33 cellular contexts compared by ENCODE assay signal in the genomic region with DNA sequence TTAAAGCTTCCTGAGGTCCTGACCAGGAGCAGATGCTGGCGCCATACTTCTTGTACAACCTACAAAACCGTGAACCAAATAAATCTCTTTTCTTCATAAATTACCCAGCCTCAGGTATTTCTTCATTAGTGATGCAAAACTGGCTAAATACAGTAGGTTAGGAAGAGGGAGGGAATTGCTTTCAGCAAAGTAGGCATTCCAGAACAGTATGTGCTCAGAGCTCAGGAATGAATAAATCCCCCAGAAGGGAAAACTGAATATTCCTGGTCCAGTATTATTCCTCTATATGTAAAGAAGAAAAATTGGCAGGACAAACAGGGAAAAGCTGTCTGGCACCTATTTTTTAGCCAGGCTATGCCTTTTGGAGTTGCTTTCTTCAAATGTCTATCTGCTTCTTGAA.
"Had no signal": no experiment of that assay in that cellular context is flagged by ENCODE, and none has a peak within 500 bp of the region (broad histone marks: within the 10 kb centered on the region; RNA-seq: fewer than 3 reads in every experiment).

No MANE protein-coding gene starts in this region.

- H3K4me1 Mint-ChIP-seq: activated CD4-positive, alpha-beta T cell treated with anti-CD3 and anti-CD28 coated beads for 36 hours; activated CD4-positive, alpha-beta T cell treated with anti-CD3 and anti-CD28 coated beads, Interleukin-2, amount 10 ng/mL, durations not matched to agents 24 days and 14 days; activated CD8-positive, alpha-beta memory T cell treated with anti-CD3 and anti-CD28 coated beads, Interleukin-2, amount 10 ng/mL, durations not matched to agents 7 days and 5 days; activated naive CD4-positive, alpha-beta T cell treated with anti-CD3 and anti-CD28 coated beads, Interleukin-2, amount 50 U/mL, for 24 hours; activated naive CD8-positive, alpha-beta T cell treated with anti-CD3 and anti-CD28 coated beads for 36 hours; activated naive CD8-positive, alpha-beta T cell treated with anti-CD3 and anti-CD28 coated beads, Interleukin-2, amount 50 U/mL, for 24 hours; brain had no signal

- H3K4me1 ChIP-seq: adrenal gland, breast epithelium had no signal

- H3K27ac ChIP-seq: adrenal gland, breast epithelium, cardiac muscle cell, coronary artery, dorsolateral prefrontal cortex had no signal

- ATAC-seq: activated CD4-positive, alpha-beta T cell treated with anti-CD3 and anti-CD28 coated beads for 36 hours; activated CD8-positive, alpha-beta memory T cell treated with anti-CD3 and anti-CD28 coated beads, Interleukin-2, amount 10 ng/mL, durations not matched to agents 7 days and 5 days; activated CD8-positive, alpha-beta T cell treated with anti-CD3 and anti-CD28 coated beads, Interleukin-2, amount 10 ng/mL, durations not matched to agents 7 days and 5 days; activated naive CD8-positive, alpha-beta T cell treated with anti-CD3 and anti-CD28 coated beads, Interleukin-2, amount 50 U/mL, for 24 hours; esophagus mucosa had no signal

- H3K4me3 Mint-ChIP-seq: activated CD4-positive, alpha-beta memory T cell treated with anti-CD3 and anti-CD28 coated beads for 36 hours; activated CD4-positive, alpha-beta T cell treated with anti-CD3 and anti-CD28 coated beads for 36 hours; activated CD4-positive, alpha-beta T cell treated with anti-CD3 and anti-CD28 coated beads, Interleukin-2, amount 10 ng/mL, durations not matched to agents 24 days and 14 days; activated CD8-positive, alpha-beta memory T cell treated with anti-CD3 and anti-CD28 coated beads, Interleukin-2, amount 10 ng/mL, durations not matched to agents 7 days and 5 days; activated CD8-positive, alpha-beta T cell treated with anti-CD3 and anti-CD28 coated beads, Interleukin-2, amount 10 ng/mL, durations not matched to agents 7 days and 5 days; activated naive CD4-positive, alpha-beta T cell treated with anti-CD3 and anti-CD28 coated beads for 36 hours; activated naive CD4-positive, alpha-beta T cell treated with anti-CD3 and anti-CD28 coated beads, Interleukin-2, amount 50 U/mL, for 24 hours; activated naive CD8-positive, alpha-beta T cell treated with anti-CD3 and anti-CD28 coated beads for 36 hours; activated naive CD8-positive, alpha-beta T cell treated with anti-CD3 and anti-CD28 coated beads, Interleukin-2, amount 50 U/mL, for 24 hours; activated T-helper 1 cell treated with anti-CD3 and anti-CD28 coated beads, Interleukin-12 subunit alpha, Interleukin-12 subunit beta, Interleukin-2, Interleukin-4 antibody, amounts not matched to agents 30 ng/mL and 10 ng/mL and 1 ng/mL, durations not matched to agents 14 hours and 24 hours and 36 hours; brain; dendritic cell treated with granulocyte-macrophage colony-stimulating factor and Interleukin-4, amounts not matched to agents 40 ng/mL and 50 ng/mL, for 4 days; endodermal cell had no signal

- DNase-seq: activated CD4-positive, alpha-beta memory T cell treated with anti-CD3 and anti-CD28 coated beads for 36 hours; activated CD4-positive, alpha-beta T cell treated with anti-CD3 and anti-CD28 coated beads for 36 hours; activated CD4-positive, alpha-beta T cell treated with anti-CD3 and anti-CD28 coated beads, Interleukin-2, amount 10 ng/mL, durations not matched to agents 24 days and 14 days; activated CD4-positive, CD25-positive, alpha-beta regulatory T cell; activated CD4-positive, CD25-positive, alpha-beta regulatory T cell treated with anti-CD3 and anti-CD28 coated beads, Interleukin-2, amount 50 U/mL, for 72 hours; activated CD8-positive, alpha-beta memory T cell treated with anti-CD3 and anti-CD28 coated beads, Interleukin-2, amount 10 ng/mL, durations not matched to agents 7 days and 5 days; activated CD8-positive, alpha-beta memory T cell treated with anti-CD3 and anti-CD28 coated beads, Interleukin-2, amount 50 U/mL, for 4 hours; activated CD8-positive, alpha-beta T cell treated with anti-CD3 and anti-CD28 coated beads, Interleukin-2, amount 10 ng/mL, durations not matched to agents 7 days and 5 days; activated effector memory CD4-positive, alpha-beta T cell treated with anti-CD3 and anti-CD28 coated beads, Interleukin-2, amount 50 U/mL, for 16 hours; activated naive CD4-positive, alpha-beta T cell treated with anti-CD3 and anti-CD28 coated beads for 36 hours; activated naive CD8-positive, alpha-beta T cell treated with anti-CD3 and anti-CD28 coated beads for 36 hours; activated naive CD8-positive, alpha-beta T cell treated with anti-CD3 and anti-CD28 coated beads, Interleukin-2, amount 50 U/mL, for 24 hours; activated T-cell treated with anti-CD3 and anti-CD28 coated beads, Interleukin-2, amount 50 U/mL, for 1 hour; activated T-cell treated with anti-CD3 and anti-CD28 coated beads, Interleukin-2, amount 50 U/mL, for 48 hours; adrenal gland; amygdala; central memory CD4-positive, alpha-beta T cell; cerebellar nuclear complex; dorsolateral prefrontal cortex; effector memory CD4-positive, alpha-beta T cell; endodermal cell; head of caudate nucleus; T-helper 2 cell had no signal

- H3K27me3 Mint-ChIP-seq: activated CD4-positive, alpha-beta memory T cell treated with anti-CD3 and anti-CD28 coated beads for 36 hours; activated CD4-positive, alpha-beta T cell treated with anti-CD3 and anti-CD28 coated beads for 36 hours; activated CD4-positive, alpha-beta T cell treated with anti-CD3 and anti-CD28 coated beads, Interleukin-2, amount 10 ng/mL, durations not matched to agents 24 days and 14 days; activated CD8-positive, alpha-beta memory T cell treated with anti-CD3 and anti-CD28 coated beads, Interleukin-2, amount 10 ng/mL, durations not matched to agents 7 days and 5 days; activated naive CD4-positive, alpha-beta T cell treated with anti-CD3 and anti-CD28 coated beads, Interleukin-2, amount 50 U/mL, for 24 hours; activated naive CD8-positive, alpha-beta T cell treated with anti-CD3 and anti-CD28 coated beads, Interleukin-2, amount 50 U/mL, for 24 hours; brain; dendritic cell treated with granulocyte-macrophage colony-stimulating factor and Interleukin-4, amounts not matched to agents 40 ng/mL and 50 ng/mL, for 4 days had no signal

- H3K4me3 ChIP-seq: adrenal gland, breast epithelium, cardiac muscle cell, coronary artery, dorsolateral prefrontal cortex had no signal

- H3K9me3 ChIP-seq: adrenal gland had no signal

- H3K36me3 Mint-ChIP-seq: activated CD4-positive, alpha-beta memory T cell treated with anti-CD3 and anti-CD28 coated beads for 36 hours; activated CD8-positive, alpha-beta memory T cell treated with anti-CD3 and anti-CD28 coated beads, Interleukin-2, amount 10 ng/mL, durations not matched to agents 7 days and 5 days; activated naive CD4-positive, alpha-beta T cell treated with anti-CD3 and anti-CD28 coated beads, Interleukin-2, amount 50 U/mL, for 24 hours; activated naive CD8-positive, alpha-beta T cell treated with anti-CD3 and anti-CD28 coated beads for 36 hours; brain had no signal

- H3K27me3 ChIP-seq: adrenal gland, breast epithelium had no signal

- H3K27ac Mint-ChIP-seq: activated CD4-positive, alpha-beta memory T cell treated with anti-CD3 and anti-CD28 coated beads for 36 hours; activated CD4-positive, alpha-beta T cell treated with anti-CD3 and anti-CD28 coated beads for 36 hours; activated CD4-positive, alpha-beta T cell treated with anti-CD3 and anti-CD28 coated beads, Interleukin-2, amount 10 ng/mL, durations not matched to agents 24 days and 14 days; activated CD8-positive, alpha-beta memory T cell treated with anti-CD3 and anti-CD28 coated beads, Interleukin-2, amount 10 ng/mL, durations not matched to agents 7 days and 5 days; activated CD8-positive, alpha-beta T cell treated with anti-CD3 and anti-CD28 coated beads, Interleukin-2, amount 10 ng/mL, durations not matched to agents 7 days and 5 days; activated naive CD4-positive, alpha-beta T cell treated with anti-CD3 and anti-CD28 coated beads for 36 hours; activated naive CD4-positive, alpha-beta T cell treated with anti-CD3 and anti-CD28 coated beads, Interleukin-2, amount 50 U/mL, for 24 hours; activated naive CD8-positive, alpha-beta T cell treated with anti-CD3 and anti-CD28 coated beads for 36 hours; activated naive CD8-positive, alpha-beta T cell treated with anti-CD3 and anti-CD28 coated beads, Interleukin-2, amount 50 U/mL, for 24 hours; activated T-helper 1 cell treated with anti-CD3 and anti-CD28 coated beads, Interleukin-12 subunit alpha, Interleukin-12 subunit beta, Interleukin-2, Interleukin-4 antibody, amounts not matched to agents 30 ng/mL and 10 ng/mL and 1 ng/mL, durations not matched to agents 14 hours and 24 hours and 36 hours; activated T-helper 2 cell treated with anti-CD3 and anti-CD28 coated beads, Interferon-gamma antibody, Interleukin-2, Interleukin-4, amounts not matched to agents 10 μg/mL and 5 μg/mL and 100 μg/mL, durations not matched to agents 14 hours and 24 hours and 36 hours; brain; dendritic cell treated with granulocyte-macrophage colony-stimulating factor and Interleukin-4, amounts not matched to agents 40 ng/mL and 50 ng/mL, for 4 days; endodermal cell had no signal

- H3K36me3 ChIP-seq: adrenal gland, breast epithelium, cardiac muscle cell had no signal

- H3K9me3 Mint-ChIP-seq: activated CD4-positive, alpha-beta memory T cell treated with anti-CD3 and anti-CD28 coated beads for 36 hours; activated CD4-positive, alpha-beta T cell treated with anti-CD3 and anti-CD28 coated beads, Interleukin-2, amount 10 ng/mL, durations not matched to agents 24 days and 14 days; activated T-helper 2 cell treated with anti-CD3 and anti-CD28 coated beads, Interferon-gamma antibody, Interleukin-2, Interleukin-4, amounts not matched to agents 10 μg/mL and 5 μg/mL and 100 μg/mL, durations not matched to agents 14 hours and 24 hours and 36 hours had no signal

- FAIRE-seq: frontal cortex had no signal
